Comparison of ENCODE assay signal across 22 cellular contexts in the genomic region with DNA sequence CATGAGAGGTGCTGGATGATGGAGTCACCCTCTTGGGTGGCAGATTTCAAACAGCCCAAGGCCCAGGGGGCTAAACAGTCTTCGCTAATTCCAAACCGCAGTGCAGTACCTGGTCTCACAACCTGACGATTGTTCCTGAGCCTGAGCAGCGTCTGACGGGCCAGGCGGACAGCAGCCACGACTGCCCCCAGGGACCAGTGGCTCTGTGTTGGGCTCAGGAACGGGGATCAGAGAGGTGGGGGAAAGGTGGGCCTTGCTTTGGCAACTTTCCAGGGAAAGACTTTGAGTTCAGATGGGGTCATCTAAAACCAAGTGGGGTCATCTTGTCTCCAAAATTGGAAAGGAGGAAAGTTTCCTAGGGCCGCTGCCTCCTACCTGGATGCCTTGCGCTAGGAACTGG. TPM values are rescaled to one million over a fixed set of nuclear protein-coding genes. Genes with fewer than 3 reads are reported as not detected.
A peak's percentile ranks its signal among the peaks of the same experiment; 100 is the strongest.
DNase-seq lines count a peak whose midpoint lies in the region; ATAC-seq, FAIRE-seq and TF ChIP-seq lines count a peak whose summit lies in the region.
"Had no signal": no experiment of that assay in that cellular context is flagged by ENCODE, and none has a peak within 500 bp of the region (broad histone marks: within the 10 kb centered on the region; RNA-seq: fewer than 3 reads in every experiment).

No MANE protein-coding gene starts in this region.

- peaks cover 4% of the 10 kb centered on the region for H3K36me3 Mint-ChIP-seq in astrocyte (ENCODE audit: low read depth, unreplicated experiment)
- H3K36me3 Mint-ChIP-seq: activated naive CD8-positive, alpha-beta T cell treated with anti-CD3 and anti-CD28 coated beads for 36 hours had no signal

- H3K9ac ChIP-seq in IMR-90 (ENCODE audit: low read depth, low read length): no peak overlapping the region
- H3K9ac ChIP-seq in astrocyte (ENCODE audit: low read length): peak overlapping the region; percentile 46
- H3K9ac ChIP-seq in parathyroid adenoma: no peak overlapping the region

- H3K18ac ChIP-seq in IMR-90 (ENCODE audit: low read depth, low read length): no peak overlapping the region

- no peak overlapping the region for H3K27ac ChIP-seq in IMR-90 (ENCODE audit: insufficient read depth, low read length)
- no peak overlapping the region for H3K27ac ChIP-seq in astrocyte (ENCODE audit: low read depth, low read length)
- H3K27ac ChIP-seq in right atrium auricular region: peak overlapping the region; percentile 0 to 14
- H3K27ac ChIP-seq in parathyroid adenoma: no peak overlapping the region
- H3K27ac ChIP-seq: C4-2B, dorsolateral prefrontal cortex, RWPE1, stomach, tibial artery had no signal

- no peaks in the 10 kb centered on the region for H3K4me1 Mint-ChIP-seq in astrocyte (ENCODE audit: low read depth, unreplicated experiment)
- H3K4me1 Mint-ChIP-seq: memory B cell had no signal

- no peaks in the 10 kb centered on the region for H3K79me2 ChIP-seq in astrocyte (ENCODE audit: insufficient read depth, low read length)
- H3K79me2 ChIP-seq in parathyroid adenoma: no peaks in the 10 kb centered on the region

- H4K8ac ChIP-seq in IMR-90 (ENCODE audit: low read depth in 2 of 2, low read length in 2 of 2): peak overlapping the region in 1 of 2 experiments; percentile 10; a peak in 1 of 4 replicates

- no peak overlapping the region for H4K5ac ChIP-seq in IMR-90 (ENCODE audit: low read depth, low read length)

- TF ChIP-seq CTCF in IMR-90 (conservative IDR thresholded peaks at IDR 0.05; ENCODE audit: low read depth, low read length): no peak
- TF ChIP-seq CTCF in astrocyte (IDR thresholded peaks at IDR 0.05; ENCODE audit: insufficient read depth, low read depth, low read length): no peak
- TF ChIP-seq CTCF in right atrium auricular region (IDR thresholded peaks at IDR 0.05): no peak
- no peak for TF ChIP-seq CTCF in parathyroid adenoma (IDR thresholded peaks at IDR 0.05)

- no peaks in the 10 kb centered on the region for H3K79me1 ChIP-seq in IMR-90 (ENCODE audit: low read depth in 1 of 2, low read length in 2 of 2)

- H4K20me1 ChIP-seq in IMR-90 (ENCODE audit: insufficient read depth, low read length) (no peaks in the 10 kb centered on the region), astrocyte (ENCODE audit: insufficient read depth, low read length) (no peaks in the 10 kb centered on the region)

- H3K4me2 ChIP-seq in IMR-90 (ENCODE audit: low read depth, low read length): no peak overlapping the region
- H3K4me2 ChIP-seq in astrocyte (ENCODE audit: low read length): peak overlapping the region; percentile 80
- H3K4me2 ChIP-seq in parathyroid adenoma (ENCODE audit: low read length): no peak overlapping the region

- H2BK20ac ChIP-seq in IMR-90 (ENCODE audit: low read depth, low read length): 0 out of 2 replicates have a peak overlapping the region, but pooled peaks have one; percentile 42

- H3K4me3 Mint-ChIP-seq in astrocyte (ENCODE audit: unreplicated experiment): peak overlapping the region; percentile 15
- H3K4me3 Mint-ChIP-seq: activated CD8-positive, alpha-beta T cell treated with anti-CD3 and anti-CD28 coated beads for 36 hours; activated naive CD8-positive, alpha-beta T cell treated with anti-CD3 and anti-CD28 coated beads for 36 hours; central memory CD8-positive, alpha-beta T cell; memory B cell had no signal

- H2AFZ ChIP-seq in IMR-90 (replicated peaks; ENCODE audit: low read length, poor library complexity) (peak overlapping the region; percentile 86), astrocyte (ENCODE audit: low read depth, low read length) (no peak overlapping the region), parathyroid adenoma (peak overlapping the region; percentile 72)

- no peak overlapping the region for H2AK5ac ChIP-seq in IMR-90 (ENCODE audit: low read depth, low read length)

- WGBS in IMR-90 (ENCODE audit: extremely low coverage in 2 of 2, insufficient read length in 1 of 2), 2 experiments: 92% methylated on average over 5 of the region's 10 CpGs; no CpG with 5 or more reads in 1 of the 2 experiments

- H2BK120ac ChIP-seq in IMR-90 (ENCODE audit: low read depth, low read length): no peak overlapping the region

- no peak overlapping the region for H3K27ac Mint-ChIP-seq in astrocyte (ENCODE audit: unreplicated experiment)
- H3K27ac Mint-ChIP-seq: activated CD8-positive, alpha-beta T cell treated with anti-CD3 and anti-CD28 coated beads for 36 hours; activated naive CD8-positive, alpha-beta T cell treated with anti-CD3 and anti-CD28 coated beads for 36 hours; memory B cell had no signal

- peaks cover 2% of the 10 kb centered on the region for H3K27me3 Mint-ChIP-seq in astrocyte (ENCODE audit: low read depth, unreplicated experiment)
- H3K27me3 Mint-ChIP-seq: activated CD8-positive, alpha-beta T cell treated with anti-CD3 and anti-CD28 coated beads for 36 hours had no signal

- POLR2A ChIA-PET in IMR-90 (lab: Charles Lee; ENCODE audit: unreplicated experiment): no interaction called here

- H3K9me3 ChIP-seq in IMR-90 (ENCODE audit: control insufficient read depth, insufficient read depth, low read length): no peaks in the 10 kb centered on the region
- H3K9me3 ChIP-seq in astrocyte (ENCODE audit: insufficient read depth, low read depth, low read length): no peaks in the 10 kb centered on the region
- no peaks in the 10 kb centered on the region for H3K9me3 ChIP-seq in right atrium auricular region
- H3K9me3 ChIP-seq in parathyroid adenoma (ENCODE audit: control insufficient read depth, low read length): no peaks in the 10 kb centered on the region
- H3K9me3 ChIP-seq: stomach, tibial artery had no signal

- H3K4me1 ChIP-seq in IMR-90 (ENCODE audit: control insufficient read depth, insufficient read depth, low read length): peaks cover 3% of the 10 kb centered on the region; the same call in 1 of the 2 replicates
- no peaks in the 10 kb centered on the region for H3K4me1 ChIP-seq in astrocyte (ENCODE audit: insufficient read depth, low read length)
- peaks cover 0 to 6% of the 10 kb centered on the region in 2 donors for H3K4me1 ChIP-seq in right atrium auricular region
- peaks cover 3% of the 10 kb centered on the region for H3K4me1 ChIP-seq in parathyroid adenoma

- CTCF ChIA-PET in IMR-90 (lab: Yijun Ruan, JAX): no interaction called here

- DNase-seq in IMR-90: no peak
- no peak for DNase-seq in astrocyte (ENCODE audit: low read depth)
- DNase-seq in right atrium auricular region (ENCODE audit: low spot score): peak; percentile 55
- no peak for DNase-seq in NK-92 (lab: John Stamatoyannopoulos, UW; ENCODE audit: unreplicated experiment)
- DNase-seq in stimulated activated CD4-positive, alpha-beta T cell treated with anti-CD3 and anti-CD28 coated beads, Interleukin-15, amount 100 ng/mL, for 24 hours: no peak
- DNase-seq in NCI-H2171 treated with DMSO at 0.1 percent for 48 hours (lab: John Stamatoyannopoulos, UW): no peak
- DNase-seq: DMS79 treated with DMSO at 0.1 percent for 48 hours, NCI-H1105 treated with DMSO at 0.1 percent for 48 hours, NCI-H1930, NCI-H69, small intestine, stomach had no signal

- in situ Hi-C loops in IMR-90 (cut with MboI; ENCODE audit: low sequenced_read_pairs): no loop called here

- TF ChIP-seq RAD21 in IMR-90 (IDR thresholded peaks at IDR 0.05; ENCODE audit: low read length): no peak

- H3K27me3 ChIP-seq in IMR-90 (ENCODE audit: control insufficient read depth, insufficient read depth, low read length): no peaks in the 10 kb centered on the region
- H3K27me3 ChIP-seq in astrocyte (ENCODE audit: insufficient read depth, low read length): no peaks in the 10 kb centered on the region
- no peaks in the 10 kb centered on the region for H3K27me3 ChIP-seq in right atrium auricular region
- no peaks in the 10 kb centered on the region for H3K27me3 ChIP-seq in parathyroid adenoma (ENCODE audit: control insufficient read depth, insufficient read depth, low read length)
- H3K27me3 ChIP-seq: dorsolateral prefrontal cortex, tibial artery had no signal

- H3K4ac ChIP-seq in IMR-90 (ENCODE audit: low read depth, low read length): no peak overlapping the region; the same call in 1 of the 2 replicates

- H2BK15ac ChIP-seq in IMR-90 (ENCODE audit: low read depth, low read length): no peak overlapping the region

- TF ChIP-seq POLR2A in IMR-90 (IDR thresholded peaks at IDR 0.05; ENCODE audit: low read depth, low read length): no peak

- H2AK9ac ChIP-seq in IMR-90 (replicated peaks; ENCODE audit: low read depth, low read length, poor library complexity): no peak overlapping the region

- H3K56ac ChIP-seq in IMR-90 (ENCODE audit: extremely low read depth, insufficient read depth, low read length): no peak overlapping the region

- H3K4me3 ChIP-seq in IMR-90 (ENCODE audit: insufficient read depth, low read depth, low read length) (no peak overlapping the region), astrocyte (ENCODE audit: insufficient read depth, low read depth, low read length) (no peak overlapping the region), right atrium auricular region (peak overlapping the region; percentile 11 to 33), parathyroid adenoma (ENCODE audit: low read depth, low read length) (no peak overlapping the region)

- BruUV-seq in IMR-90 (replicated peaks; lab: Mats Ljungman, UMichigan): no TSS peak

- intact Hi-C loops in IMR-90 (cut with micrococcal nuclease): loop anchor here (5.0 kb wide), 1 partner anchor 37 kb away; no protein-coding TSS in a partner anchor

- ATAC-seq in IMR-90 (ENCODE audit: low read depth): no peak
- no peak for ATAC-seq in HG02973 (IDR thresholded peaks at IDR 0.05; ENCODE audit: unreplicated experiment)

- no peak overlapping the region for H4K91ac ChIP-seq in IMR-90 (ENCODE audit: insufficient read depth, low read depth, low read length)

- no peaks in the 10 kb centered on the region for H3K9me3 Mint-ChIP-seq in astrocyte (ENCODE audit: unreplicated experiment)
- H3K9me3 Mint-ChIP-seq: activated CD8-positive, alpha-beta T cell treated with anti-CD3 and anti-CD28 coated beads for 36 hours; activated naive CD8-positive, alpha-beta T cell treated with anti-CD3 and anti-CD28 coated beads for 36 hours; central memory CD8-positive, alpha-beta T cell; memory B cell had no signal

- dilution Hi-C loops in IMR-90 (cut with HindIII; ENCODE audit: low sequenced_read_pairs, unreplicated experiment): no loop called here

- H3K23ac ChIP-seq in IMR-90 (ENCODE audit: low read depth, low read length): no peak overlapping the region

- FAIRE-seq in astrocyte (lab: Jason Lieb, UNC): no peak
- FAIRE-seq: small intestine had no signal

- no peak overlapping the region for H3K14ac ChIP-seq in IMR-90 (replicated peaks; ENCODE audit: low read depth, low read length)

- H3K36me3 ChIP-seq in IMR-90 (ENCODE audit: control insufficient read depth, insufficient read depth, low read length) (no peaks in the 10 kb centered on the region), astrocyte (ENCODE audit: insufficient read depth, low read length) (no peaks in the 10 kb centered on the region), right atrium auricular region (no peaks in the 10 kb centered on the region), parathyroid adenoma (ENCODE audit: control insufficient read depth, insufficient read depth, low read length) (no peaks in the 10 kb centered on the region)
- H3K36me3 ChIP-seq: stomach, tibial artery had no signal

- H2BK5ac ChIP-seq in IMR-90 (ENCODE audit: low read depth, low read length, poor library complexity, severe bottlenecking): no peak overlapping the region

- H3K9me1 ChIP-seq in IMR-90 (ENCODE audit: insufficient read depth, low read length): 0 out of 2 replicates have a peak, but pooled peaks cover 3% of the 10 kb centered on the region

RNA-seq across cellular contexts. Expression of a gene that starts 0.5 kb away (rescaled TPM):
- under 0.01 and 0.28 TPM in 2 replicates for total RNA-seq in IMR-90 (2012; rRNA removed)
- polyA plus RNA-seq in IMR-90 (2012; rRNA removed): 0.24 and 0.55 TPM in 2 replicates
- 0.34 and 0.45 TPM in 2 replicates for polyA plus RNA-seq in IMR-90 (2012; cell fraction: cytosol; rRNA removed)
- 0.12 TPM in 1 of 2 replicates, not detected in the other for polyA plus RNA-seq in IMR-90 (2012; cell fraction: nucleus; rRNA removed; ENCODE audit: low replicate concordance)
- not detected in 2 replicates for total RNA-seq in astrocyte
- total RNA-seq in right atrium auricular region: 10 to 100 TPM; 27.8 to 56.6 TPM

RNA-seq across cellular contexts. Expression of a gene that starts 20.3 kb away (rescaled TPM):
- 3,111 and 3,387 TPM in 2 replicates for total RNA-seq in IMR-90 (2012; rRNA removed)
- polyA plus RNA-seq in IMR-90 (2012; rRNA removed): 1,199 and 1,260 TPM in 2 replicates
- 1,489 and 3,890 TPM in 2 replicates for polyA plus RNA-seq in IMR-90 (2012; cell fraction: cytosol; rRNA removed)
- polyA plus RNA-seq in IMR-90 (2012; cell fraction: nucleus; rRNA removed; ENCODE audit: low replicate concordance): 261 and 727 TPM in 2 replicates
- total RNA-seq in astrocyte: 998 and 1,163 TPM in 2 replicates
- total RNA-seq in right atrium auricular region: 1,000 to 10,000 TPM; 1,479 to 1,487 TPM

RNA-seq across cellular contexts. Expression of a gene that starts 37.3 kb away (rescaled TPM):
- 23.7 and 38.3 TPM in 2 replicates for total RNA-seq in IMR-90 (2012; rRNA removed)
- polyA plus RNA-seq in IMR-90 (2012; rRNA removed): 21.7 and 23.5 TPM in 2 replicates
- polyA plus RNA-seq in IMR-90 (2012; cell fraction: cytosol; rRNA removed): 11.6 and 14.9 TPM in 2 replicates
- polyA plus RNA-seq in IMR-90 (2012; cell fraction: nucleus; rRNA removed; ENCODE audit: low replicate concordance): 6.1 and 14.1 TPM in 2 replicates
- total RNA-seq in astrocyte: 32.6 and 35.5 TPM in 2 replicates
- 10 to 100 TPM; 16.9 to 18.6 TPM for total RNA-seq in right atrium auricular region

Comparison
In these comparisons a context has a peak if more than half of its experiments do, and no peak if none do; other contexts are left out.
1. H3K27ac ChIP-seq: peak in right atrium auricular region (2 of 2); none in IMR-90 (single experiment), astrocyte (single experiment) and parathyroid adenoma (single experiment).
2. H3K4me3 ChIP-seq: peak in right atrium auricular region (2 of 2); none in IMR-90 (single experiment), astrocyte (single experiment) and parathyroid adenoma (single experiment).
3. RNA of a gene that starts 0.5 kb away (total RNA-seq): 27.8 to 56.6 TPM in right atrium auricular region; not detected in astrocyte and under 0.01 to 0.28 TPM in IMR-90; every median in the first group is over 10 times any median in the second.